Comparison of ENCODE assay signal across 28 cellular contexts in the genomic region with DNA sequence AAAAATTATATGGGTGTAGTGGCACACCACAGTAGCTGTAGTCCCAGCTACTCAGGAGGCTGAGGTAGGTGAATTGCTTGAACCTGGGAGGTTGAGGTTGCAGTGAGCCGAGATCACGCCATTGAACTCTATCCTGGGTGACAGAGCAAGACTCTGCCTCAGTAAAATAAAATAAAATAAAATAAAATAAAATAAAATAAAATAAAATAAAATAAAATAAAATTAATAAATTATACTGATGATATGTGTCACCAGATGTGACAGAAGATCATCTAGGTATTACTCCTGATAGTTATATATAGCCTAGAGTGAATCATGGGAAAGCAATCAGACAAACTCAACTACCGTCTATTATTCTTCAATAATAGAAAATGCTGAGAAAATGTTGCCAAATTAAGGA.
"Had no signal": no experiment of that assay in that cellular context is flagged by ENCODE, and none has a peak within 500 bp of the region (broad histone marks: within the 10 kb centered on the region; RNA-seq: fewer than 3 reads in every experiment).

No MANE protein-coding gene starts in this region.

- H3K36me3 ChIP-seq: stomach, suprapubic skin, thoracic aorta, thyroid gland, tibial artery, tibial nerve, transverse colon, upper lobe of left lung, upper lobe of right lung, uterus, vagina had no signal

- H3K27ac ChIP-seq: stomach, suprapubic skin, testis, thoracic aorta, thyroid gland, tibial artery, tibial nerve, transverse colon, upper lobe of left lung, upper lobe of right lung, uterus, vagina had no signal

- H3K27me3 ChIP-seq: stomach, suprapubic skin, testis, thyroid gland, tibial artery, tibial nerve, transverse colon, upper lobe of left lung, upper lobe of right lung, uterus, vagina had no signal

- H3K4me3 ChIP-seq: stomach, suprapubic skin, testis, thoracic aorta, thyroid gland, tibial artery, tibial nerve, transverse colon, upper lobe of left lung, upper lobe of right lung, uterus, vagina had no signal

- H3K4me1 Mint-ChIP-seq: stimulated activated effector memory CD8-positive, alpha-beta T cell treated with anti-CD3 and anti-CD28 coated beads, Interleukin-12 subunit alpha, Interleukin-12 subunit beta, amount 100 ng/mL, for 72 hours; stimulated activated memory B cell treated with anti-CD40 and anti-IgM and Interleukin-4, amounts not matched to agents 10 μg/mL and 1 μg/mL and 100 μg/mL, for 72 hours; stimulated activated naive CD8-positive, alpha-beta T cell treated with anti-CD3 and anti-CD28 coated beads, Interleukin-15, amount 100 ng/mL, for 72 hours had no signal

- H3K27ac Mint-ChIP-seq: stimulated activated effector memory CD8-positive, alpha-beta T cell treated with anti-CD3 and anti-CD28 coated beads, Interleukin-12 subunit alpha, Interleukin-12 subunit beta, amount 100 ng/mL, for 72 hours; stimulated activated memory B cell treated with anti-CD40 and anti-IgM and Interleukin-4, amounts not matched to agents 10 μg/mL and 1 μg/mL and 100 μg/mL, for 72 hours; stimulated activated naive B cell treated with anti-CD40 and anti-IgM and Interleukin-4, amounts not matched to agents 10 μg/mL and 1 μg/mL and 100 μg/mL, for 72 hours; stimulated activated naive CD8-positive, alpha-beta T cell treated with anti-CD3 and anti-CD28 coated beads, Interleukin-15, amount 100 ng/mL, for 72 hours; stimulated activated naive CD8-positive, alpha-beta T cell treated with anti-CD3 and anti-CD28 coated beads, Interleukin-15, Interleukin-2, amounts not matched to agents 100 ng/mL and 50 ng/mL, for 24 hours; type B pancreatic cell had no signal

- DNase-seq: stimulated activated CD4-positive, alpha-beta T cell treated with anti-CD3 and anti-CD28 coated beads, Interleukin-2, amount 100 ng/mL, for 48 hours; stimulated activated CD4-positive, alpha-beta T cell treated with anti-CD3 and anti-CD28 coated beads, Interleukin-4, amount 100 ng/mL, for 1 hour; stimulated activated CD4-positive, alpha-beta T cell treated with anti-CD3 and anti-CD28 coated beads, Interleukin-4, amount 100 ng/mL, for 24 hours; stimulated activated CD4-positive, alpha-beta T cell treated with anti-CD3 and anti-CD28 coated beads, Interleukin-4, amount 100 ng/mL, for 4 hours; stimulated activated CD8-positive, alpha-beta memory T cell treated with anti-CD3 and anti-CD28 coated beads, Interleukin-4, amount 100 ng/mL, for 48 hours; stimulated activated naive B cell treated with anti-CD40 and anti-IgM and Interleukin-4, amounts not matched to agents 10 μg/mL and 1 μg/mL and 100 μg/mL, for 72 hours; stimulated activated naive CD4-positive, alpha-beta T cell; stimulated activated naive CD4-positive, alpha-beta T cell treated with Interleukin-2 at 50 U/mL for 16 hours; stimulated activated naive CD8-positive, alpha-beta T cell treated with anti-CD3 and anti-CD28 coated beads, Interleukin-15, amount 100 ng/mL, for 72 hours; stimulated activated naive CD8-positive, alpha-beta T cell treated with anti-CD3 and anti-CD28 coated beads, Interleukin-15, Interleukin-2, amounts not matched to agents 100 U/mL and 50 U/mL, for 24 hours; stomach; substantia nigra; testis; thyroid gland; tibial artery; transverse colon; trophoblast cell; upper lobe of left lung; upper lobe of right lung; uterus had no signal

- H3K27me3 Mint-ChIP-seq: stimulated activated memory B cell treated with anti-CD40 and anti-IgM and Interleukin-4, amounts not matched to agents 10 μg/mL and 1 μg/mL and 100 μg/mL, for 72 hours; stimulated activated naive B cell treated with anti-CD40 and anti-IgM and Interleukin-4, amounts not matched to agents 10 μg/mL and 1 μg/mL and 100 μg/mL, for 72 hours; stimulated activated naive CD8-positive, alpha-beta T cell treated with anti-CD3 and anti-CD28 coated beads, Interleukin-15, amount 100 ng/mL, for 72 hours; stimulated activated naive CD8-positive, alpha-beta T cell treated with anti-CD3 and anti-CD28 coated beads, Interleukin-15, Interleukin-2, amounts not matched to agents 100 ng/mL and 50 ng/mL, for 24 hours; type B pancreatic cell had no signal

- H3K36me3 Mint-ChIP-seq: stimulated activated effector memory CD8-positive, alpha-beta T cell treated with anti-CD3 and anti-CD28 coated beads, Interleukin-12 subunit alpha, Interleukin-12 subunit beta, amount 100 ng/mL, for 72 hours; stimulated activated memory B cell treated with anti-CD40 and anti-IgM and Interleukin-4, amounts not matched to agents 10 μg/mL and 1 μg/mL and 100 μg/mL, for 72 hours; stimulated activated naive B cell treated with anti-CD40 and anti-IgM and Interleukin-4, amounts not matched to agents 10 μg/mL and 1 μg/mL and 100 μg/mL, for 72 hours; type B pancreatic cell had no signal

- H3K4me1 ChIP-seq: suprapubic skin, testis, thyroid gland, tibial artery, tibial nerve, transverse colon, upper lobe of left lung, upper lobe of right lung, uterus, vagina had no signal

- ATAC-seq: stimulated activated effector memory CD8-positive, alpha-beta T cell treated with anti-CD3 and anti-CD28 coated beads, Interleukin-12 subunit alpha, Interleukin-12 subunit beta, amount 100 ng/mL, for 72 hours; stimulated activated memory B cell treated with anti-CD40 and anti-IgM and Interleukin-4, amounts not matched to agents 10 μg/mL and 1 μg/mL and 100 μg/mL, for 72 hours; stimulated activated naive B cell treated with anti-CD40 and anti-IgM and Interleukin-4, amounts not matched to agents 10 μg/mL and 1 μg/mL and 100 μg/mL, for 72 hours; stimulated activated naive CD8-positive, alpha-beta T cell treated with anti-CD3 and anti-CD28 coated beads, Interleukin-15, amount 100 ng/mL, for 72 hours; stimulated activated naive CD8-positive, alpha-beta T cell treated with anti-CD3 and anti-CD28 coated beads, Interleukin-15, Interleukin-2, amounts not matched to agents 100 U/mL and 50 U/mL, for 24 hours; upper lobe of right lung had no signal

- H3K9me3 Mint-ChIP-seq: stimulated activated memory B cell treated with anti-CD40 and anti-IgM and Interleukin-4, amounts not matched to agents 10 μg/mL and 1 μg/mL and 100 μg/mL, for 72 hours; stimulated activated naive B cell treated with anti-CD40 and anti-IgM and Interleukin-4, amounts not matched to agents 10 μg/mL and 1 μg/mL and 100 μg/mL, for 72 hours; stimulated activated naive CD8-positive, alpha-beta T cell treated with anti-CD3 and anti-CD28 coated beads, Interleukin-15, amount 100 ng/mL, for 72 hours; stimulated activated naive CD8-positive, alpha-beta T cell treated with anti-CD3 and anti-CD28 coated beads, Interleukin-15, Interleukin-2, amounts not matched to agents 100 ng/mL and 50 ng/mL, for 24 hours; type B pancreatic cell had no signal

- H3K9me3 ChIP-seq: stomach, suprapubic skin, testis, thoracic aorta, thyroid gland, tibial artery, tibial nerve, upper lobe of left lung, upper lobe of right lung, uterus, vagina had no signal

- H3K4me3 Mint-ChIP-seq: stimulated activated effector memory CD8-positive, alpha-beta T cell treated with anti-CD3 and anti-CD28 coated beads, Interleukin-12 subunit alpha, Interleukin-12 subunit beta, amount 100 ng/mL, for 72 hours; stimulated activated memory B cell treated with anti-CD40 and anti-IgM and Interleukin-4, amounts not matched to agents 10 μg/mL and 1 μg/mL and 100 μg/mL, for 72 hours; stimulated activated naive B cell treated with anti-CD40 and anti-IgM and Interleukin-4, amounts not matched to agents 10 μg/mL and 1 μg/mL and 100 μg/mL, for 72 hours; stimulated activated naive CD8-positive, alpha-beta T cell treated with anti-CD3 and anti-CD28 coated beads, Interleukin-15, amount 100 ng/mL, for 72 hours; stimulated activated naive CD8-positive, alpha-beta T cell treated with anti-CD3 and anti-CD28 coated beads, Interleukin-15, Interleukin-2, amounts not matched to agents 100 ng/mL and 50 ng/mL, for 24 hours; type B pancreatic cell had no signal
